In genomic region chr16:27109666-27110523, GRCh38 we compare ENCODE assay signal across 8 cellular contexts. TPM values are rescaled to one million over a fixed set of nuclear protein-coding genes. Genes with fewer than 3 reads are reported as not detected.
A peak's percentile ranks its signal among the peaks of the same experiment; 100 is the strongest.
DNase-seq lines count a peak whose midpoint lies in the region; ATAC-seq and TF ChIP-seq lines count a peak whose summit lies in the region.

No MANE protein-coding gene starts in this region.

- peak; percentile 40 for ATAC-seq in HG03139 (IDR thresholded peaks at IDR 0.05; ENCODE audit: unreplicated experiment)
- peak; percentile 94 for ATAC-seq in naive thymus-derived CD4-positive, alpha-beta T cell
- no peak for ATAC-seq in GM19455 (IDR thresholded peaks at IDR 0.05; ENCODE audit: unreplicated experiment)

- peaks cover 16% of the 10 kb centered on the region for H3K27me3 ChIP-seq in OCI-LY3 (ENCODE audit: low read depth, low read length)
- H3K27me3 ChIP-seq in esophagus muscularis mucosa: peaks cover 0 to 3% (median 0%) of the 10 kb centered on the region in 4 donors
- no peaks in the 10 kb centered on the region for H3K27me3 ChIP-seq in naive thymus-derived CD4-positive, alpha-beta T cell (ENCODE audit: control insufficient read depth in 2 of 2, insufficient read depth in 2 of 2, low read length in 2 of 2)

- H3K9me3 ChIP-seq in OCI-LY3 (ENCODE audit: insufficient read depth, low read length): no peaks in the 10 kb centered on the region
- H3K9me3 ChIP-seq in esophagus muscularis mucosa: no peaks in the 10 kb centered on the region
- H3K9me3 ChIP-seq in naive thymus-derived CD4-positive, alpha-beta T cell (ENCODE audit: control insufficient read depth in 2 of 3, low read length in 3 of 3): no peaks in the 10 kb centered on the region

- H3K9ac ChIP-seq in OCI-LY3 (ENCODE audit: low read length): no peak overlapping the region

- TF ChIP-seq POLR2A in esophagus muscularis mucosa (IDR thresholded peaks at IDR 0.05; ENCODE audit: low read depth): no peak

- no peaks in the 10 kb centered on the region for H3K79me2 ChIP-seq in OCI-LY3 (ENCODE audit: low read length)

- intact Hi-C loops in esophagus muscularis mucosa (cut with DNase I): loop anchor here (10.0 kb wide), 1 partner anchor 1275 kb away; no protein-coding TSS in a partner anchor
- intact Hi-C loops in naive thymus-derived CD4-positive, alpha-beta T cell (cut with micrococcal nuclease): loop anchor here (2.0 to 5.0 kb wide), 4 partner anchors 347 to 1878 kb away; no protein-coding TSS in a partner anchor

- peak overlapping the region in 3 of 9 donors; percentile 12 to 25 (median 20) for H3K27ac Mint-ChIP-seq in naive thymus-derived CD4-positive, alpha-beta T cell

- H4K20me1 ChIP-seq in OCI-LY3 (ENCODE audit: insufficient read depth, low read length): no peaks in the 10 kb centered on the region

- peak overlapping the region; percentile 54 to 84 (median 70) for H3K4me3 Mint-ChIP-seq in naive thymus-derived CD4-positive, alpha-beta T cell

- peaks cover 0 to 5% (median 0%) of the 10 kb centered on the region in 5 donors for H3K27me3 Mint-ChIP-seq in naive thymus-derived CD4-positive, alpha-beta T cell

- no peaks in the 10 kb centered on the region for H3K9me3 Mint-ChIP-seq in naive thymus-derived CD4-positive, alpha-beta T cell

- H3K4me3 ChIP-seq in OCI-LY3 (ENCODE audit: low read length): peak overlapping the region; percentile 71
- peak overlapping the region; percentile 38 to 56 (median 46) for H3K4me3 ChIP-seq in esophagus muscularis mucosa
- peak overlapping the region; percentile 54 for H3K4me3 ChIP-seq in naive thymus-derived CD4-positive, alpha-beta T cell (ENCODE audit: low read length)

- H3K4me1 Mint-ChIP-seq in naive thymus-derived CD4-positive, alpha-beta T cell: peaks cover 0 to 13% (median 6%) of the 10 kb centered on the region in 7 donors

- no peak overlapping the region for H3K27ac ChIP-seq in OCI-LY3 (ENCODE audit: low read length)
- peak overlapping the region; percentile 19 to 48 (median 40) for H3K27ac ChIP-seq in esophagus muscularis mucosa (replicated peaks in 1 of 4)
- H3K27ac ChIP-seq in naive thymus-derived CD4-positive, alpha-beta T cell (ENCODE audit: low read depth, low read length): no peak overlapping the region

- H3K4me2 ChIP-seq in OCI-LY3 (ENCODE audit: low read length): peak overlapping the region; percentile 62

- DNase-seq in Daoy (ENCODE audit: low read depth): peak; percentile 62
- peak; percentile 85 for DNase-seq in activated T-cell treated with anti-CD3 and anti-CD28 coated beads for 48 hours (ENCODE audit: low read depth)
- no peak for DNase-seq in esophagus muscularis mucosa (ENCODE audit: extremely low spot score)
- peak; percentile 55 to 93 (median 80) for DNase-seq in naive thymus-derived CD4-positive, alpha-beta T cell
- DNase-seq in stimulated activated CD8-positive, alpha-beta memory T cell treated with anti-CD3 and anti-CD28 coated beads, Interleukin-7, amount 100 ng/mL, for 4 hours (ENCODE audit: low read depth in 2 of 2): peak; percentile 33 to 72

- H3K36me3 ChIP-seq in OCI-LY3 (replicated peaks; ENCODE audit: low read depth, low read length): no peaks in the 10 kb centered on the region
- no peaks in the 10 kb centered on the region for H3K36me3 ChIP-seq in esophagus muscularis mucosa
- H3K36me3 ChIP-seq in naive thymus-derived CD4-positive, alpha-beta T cell (ENCODE audit: control insufficient read depth in 2 of 3, insufficient read depth in 3 of 3, low read length in 3 of 3): no peaks in the 10 kb centered on the region

- whole genome bisulfite sequencing in esophagus muscularis mucosa: 2% methylated on average over 33 of the region's 61 CpGs

- 0 out of 2 replicates have a peak overlapping the region, but pooled peaks have one; percentile 30 for H2AFZ ChIP-seq in OCI-LY3 (ENCODE audit: low read depth, low read length)

- H3K4me1 ChIP-seq in OCI-LY3 (ENCODE audit: low read length) (no peaks in the 10 kb centered on the region), esophagus muscularis mucosa (peaks cover 3 to 17% (median 15%) of the 10 kb centered on the region in 4 donors)
- H3K4me1 ChIP-seq in naive thymus-derived CD4-positive, alpha-beta T cell (ENCODE audit: control insufficient read depth in 2 of 2, insufficient read depth in 2 of 2, low read length in 2 of 2): peaks cover 6 to 9% of the 10 kb centered on the region in 2 donors

- CTCF ChIA-PET in naive thymus-derived CD4-positive, alpha-beta T cell (lab: Charles Lee): interaction anchor here (0.6 to 0.9 kb wide), 4 partner anchors 22 to 1272 kb away, joined by 3 to 4 read pairs (median 3); partner anchors contain the start of gene KDM8

- POLR2A ChIA-PET in naive thymus-derived CD4-positive, alpha-beta T cell (lab: Charles Lee): no interaction called here

- no peak for TF ChIP-seq EP300 in esophagus muscularis mucosa (IDR thresholded peaks at IDR 0.05)

- TF ChIP-seq CTCF in OCI-LY3 (IDR thresholded peaks at IDR 0.05; ENCODE audit: low read depth, low read length): peak; percentile 67
- peak; percentile 80 to 96 (median 94) for TF ChIP-seq CTCF in esophagus muscularis mucosa (IDR thresholded peaks at IDR 0.05)

- no peaks in the 10 kb centered on the region for H3K36me3 Mint-ChIP-seq in naive thymus-derived CD4-positive, alpha-beta T cell

RNA-seq across cellular contexts. Expression of gene C16orf82, which starts 43.2 kb away (rescaled TPM):
- not detected in 2 replicates for total RNA-seq in Daoy (2014; rRNA removed; shearing (Covaris generic))
- not detected for total RNA-seq in esophagus muscularis mucosa
- total RNA-seq in naive thymus-derived CD4-positive, alpha-beta T cell: not detected
- polyA plus RNA-seq in naive thymus-derived CD4-positive, alpha-beta T cell: not detected

Comparison
In these comparisons a context has a peak if more than half of its experiments do, and no peak if none do; other contexts are left out.
1. H3K27ac ChIP-seq: peak in esophagus muscularis mucosa (4 of 4); none in OCI-LY3 (single experiment) and naive thymus-derived CD4-positive, alpha-beta T cell (single experiment).
2. Peak in every context shown above with its lines, with median percentiles within 50 percentile points of each other: H3K4me3 ChIP-seq.